38 cellular contexts compared by ENCODE assay signal in the genomic region with DNA sequence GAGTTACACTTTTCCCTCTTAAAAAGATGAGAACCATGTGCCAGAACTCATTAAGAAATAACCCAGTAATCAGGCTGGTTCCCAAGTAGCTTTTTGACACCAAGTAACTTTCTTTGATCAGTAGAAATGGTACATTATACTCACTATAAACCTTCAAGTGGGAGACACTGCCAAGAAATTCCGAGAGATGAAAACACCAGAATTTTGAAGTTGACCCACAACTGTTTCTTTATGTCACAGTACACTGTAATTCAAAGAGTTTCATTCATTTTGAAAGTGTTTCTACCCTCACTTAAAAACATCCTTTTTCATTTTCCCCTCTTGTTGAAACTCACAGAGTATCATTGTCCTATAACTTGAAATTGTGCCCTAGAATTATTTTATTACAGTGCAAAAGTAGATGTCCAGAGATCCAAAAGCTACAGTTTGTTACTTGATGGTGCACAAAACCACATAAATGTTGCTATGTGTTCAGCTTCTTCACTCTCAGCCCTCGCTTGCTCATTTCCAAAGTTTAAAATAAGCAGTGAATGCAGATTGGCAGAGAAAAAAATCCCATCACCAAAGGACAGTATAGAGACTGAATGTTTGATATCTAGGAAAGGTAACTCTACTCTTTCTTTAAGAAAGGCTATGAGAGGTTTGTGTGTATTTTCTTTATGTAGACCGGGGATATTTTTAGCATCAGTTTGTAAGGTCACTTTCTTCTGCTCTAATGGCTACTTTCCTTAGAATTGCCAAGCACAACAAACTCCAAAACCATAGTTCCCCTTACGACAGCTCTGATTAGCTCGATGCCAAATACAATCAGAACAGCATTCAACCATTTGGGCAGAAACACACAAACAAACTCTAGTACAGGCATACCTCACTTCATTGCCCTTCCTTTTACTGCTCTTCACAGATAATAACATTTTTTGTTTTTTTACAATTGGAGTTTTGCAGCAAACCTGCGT.
DNase-seq lines count a peak whose midpoint lies in the region; ATAC-seq, FAIRE-seq and TF ChIP-seq lines count a peak whose summit lies in the region.
"Had no signal": no experiment of that assay in that cellular context is flagged by ENCODE, and none has a peak within 500 bp of the region (broad histone marks: within the 10 kb centered on the region; RNA-seq: fewer than 3 reads in every experiment).

No MANE protein-coding gene starts in this region.

- no TSS peak for BruUV-seq in mammary epithelial cell (replicated peaks; lab: Mats Ljungman, UMichigan)

- no peaks in the 10 kb centered on the region for H3K9me1 ChIP-seq in keratinocyte (ENCODE audit: control insufficient read depth, extremely low read depth, insufficient read depth, low read length)

- no peaks in the 10 kb centered on the region for H3K79me2 ChIP-seq in mammary epithelial cell (ENCODE audit: insufficient read depth, low read length)
- H3K79me2 ChIP-seq in keratinocyte (ENCODE audit: control insufficient read depth, insufficient read depth, low read length): no peaks in the 10 kb centered on the region
- H3K79me2 ChIP-seq: parathyroid adenoma had no signal

- TF ChIP-seq POLR2A in heart left ventricle (IDR thresholded peaks at IDR 0.05): no peak
- TF ChIP-seq POLR2A in testis (IDR thresholded peaks at IDR 0.05): no peak

- 57 to 68% (median 64%) methylated on average over 6 of the region's 6 CpGs for WGBS in heart left ventricle, 4 donors
- WGBS in mammary epithelial cell (ENCODE audit: low coverage, missing lambda C conversion rate): 85% methylated on average over 6 of the region's 6 CpGs
- WGBS in testis, 2 donors: 45 to 50% methylated on average over 6 of the region's 6 CpGs

- intact Hi-C loops in left ventricle myocardium inferior (cut with micrococcal nuclease): no loop called here
- intact Hi-C loops in heart left ventricle (cut with DNase I): no loop called here
- intact Hi-C loops in mammary epithelial cell (cut with micrococcal nuclease): no loop called here
- intact Hi-C loops in testis (cut with DNase I; ENCODE audit: low total_unique reads): no loop called here

- H3K4me1 ChIP-seq in left ventricle myocardium inferior (peaks cover 59% of the 10 kb centered on the region), heart left ventricle (peaks cover 0 to 58% (median 30%) of the 10 kb centered on the region in 12 donors), mammary epithelial cell (ENCODE audit: insufficient read depth, low read length) (peaks cover 47% of the 10 kb centered on the region), keratinocyte (ENCODE audit: control insufficient read depth, extremely low read depth, insufficient read depth, low read length) (peaks cover 50% of the 10 kb centered on the region), testis (peaks cover 32% of the 10 kb centered on the region)

- in situ Hi-C loops in mammary epithelial cell (cut with MboI; ENCODE audit: low sequenced_read_pairs in 2 of 2): no loop called here

- H3K4me2 ChIP-seq in mammary epithelial cell (ENCODE audit: insufficient read depth, low read depth, low read length): no peak overlapping the region
- no peak overlapping the region for H3K4me2 ChIP-seq in keratinocyte (ENCODE audit: control insufficient read depth, extremely low read depth, insufficient read depth, low read depth, low read length)

- H3K27me3 ChIP-seq in left ventricle myocardium inferior (ENCODE audit: low read depth) (no peaks in the 10 kb centered on the region), heart left ventricle (no peaks in the 10 kb centered on the region), mammary epithelial cell (ENCODE audit: insufficient read depth, low read length) (no peaks in the 10 kb centered on the region), keratinocyte (ENCODE audit: control insufficient read depth, extremely low read depth, insufficient read depth, low read length) (no peaks in the 10 kb centered on the region), testis (no peaks in the 10 kb centered on the region)
- H3K27me3 ChIP-seq: thyroid gland, vagina had no signal

- H4K20me1 ChIP-seq in mammary epithelial cell (ENCODE audit: insufficient read depth, low read length) (no peaks in the 10 kb centered on the region), keratinocyte (ENCODE audit: control insufficient read depth, extremely low read depth, insufficient read depth, low read length) (no peaks in the 10 kb centered on the region)

- peak overlapping the region; percentile 0 for H3K27ac ChIP-seq in left ventricle myocardium inferior (replicated peaks)
- peak overlapping the region in 3 of 12 donors; percentile 5 to 19 (median 5) for H3K27ac ChIP-seq in heart left ventricle
- H3K27ac ChIP-seq in mammary epithelial cell (ENCODE audit: insufficient read depth, low read depth, low read length): peak overlapping the region; percentile 95
- H3K27ac ChIP-seq in keratinocyte (ENCODE audit: control insufficient read depth, insufficient read depth, low read length): no peak overlapping the region
- H3K27ac ChIP-seq in testis: peak overlapping the region; percentile 31 to 32
- H3K27ac ChIP-seq: parathyroid adenoma, thyroid gland, vagina had no signal

- H3K27me3 Mint-ChIP-seq in T-helper 17 cell: peaks cover 38% of the 10 kb centered on the region

- TF ChIP-seq CTCF in left ventricle myocardium inferior (IDR thresholded peaks at IDR 0.05; ENCODE audit: borderline replicate concordance) (no peak), heart left ventricle (IDR thresholded peaks at IDR 0.05) (no peak), mammary epithelial cell (conservative IDR thresholded peaks at IDR 0.05 in 1 of 2, IDR thresholded peaks at IDR 0.05 in 1 of 2; ENCODE audit: extremely low read depth in 1 of 2, insufficient read depth in 1 of 2, low read depth in 1 of 2, low read length in 2 of 2) (no peak), keratinocyte (optimal IDR thresholded peaks at IDR 0.05 in 1 of 3, IDR thresholded peaks at IDR 0.05 in 1 of 3, conservative IDR thresholded peaks at IDR 0.05 in 1 of 3; ENCODE audit: extremely low read depth in 1 of 3, insufficient read depth in 2 of 3, low read length in 3 of 3) (no peak), testis (IDR thresholded peaks at IDR 0.05) (no peak)

- peak overlapping the region; percentile 9 for H2AFZ ChIP-seq in mammary epithelial cell (ENCODE audit: low read depth, low read length)
- H2AFZ ChIP-seq in keratinocyte (ENCODE audit: control insufficient read depth, low read length): no peak overlapping the region
- H2AFZ ChIP-seq: parathyroid adenoma had no signal

- peaks cover 6% of the 10 kb centered on the region for H3K36me3 Mint-ChIP-seq in T-helper 17 cell (ENCODE audit: low read depth)
- H3K36me3 Mint-ChIP-seq: activated naive CD8-positive, alpha-beta T cell treated with anti-CD3 and anti-CD28 coated beads, Interleukin-2, amount 10 ng/mL, durations not matched to agents 7 days and 5 days; CD4-positive, CD25-positive, alpha-beta regulatory T cell; immature natural killer cell had no signal

- H3K36me3 ChIP-seq in left ventricle myocardium inferior (no peaks in the 10 kb centered on the region), heart left ventricle (no peaks in the 10 kb centered on the region), mammary epithelial cell (ENCODE audit: insufficient read depth, low read length) (no peaks in the 10 kb centered on the region), keratinocyte (ENCODE audit: control insufficient read depth in 2 of 2, extremely low read depth in 1 of 2, insufficient read depth in 2 of 2, low read length in 2 of 2) (no peaks in the 10 kb centered on the region), testis (ENCODE audit: low read depth, missing control alignments) (no peaks in the 10 kb centered on the region)
- H3K36me3 ChIP-seq: thyroid gland, vagina had no signal

- no peak overlapping the region for H3K4me3 Mint-ChIP-seq in T-helper 17 cell
- H3K4me3 Mint-ChIP-seq: activated CD8-positive, alpha-beta T cell treated with anti-CD3 and anti-CD28 coated beads, Interleukin-2, amount 10 ng/mL, durations not matched to agents 7 days and 5 days; activated naive CD8-positive, alpha-beta T cell treated with anti-CD3 and anti-CD28 coated beads, Interleukin-2, amount 10 ng/mL, durations not matched to agents 7 days and 5 days; CD4-positive, CD25-positive, alpha-beta regulatory T cell; immature natural killer cell; neural crest cell had no signal

- CTCF ChIA-PET in mammary epithelial cell (lab: Charles Lee; ENCODE audit: low non-redundant PET): interaction anchor here (0.6 kb wide), 1 partner anchor 9 kb away, joined by 7 read pairs; no protein-coding TSS in a partner anchor

- peak; percentile 5 for FAIRE-seq in keratinocyte (lab: Jason Lieb, UNC)
- FAIRE-seq: endothelial cell of umbilical vein, HTR-8/SVneo, K562, small intestine had no signal

- no peak overlapping the region for H3K27ac Mint-ChIP-seq in T-helper 17 cell
- H3K27ac Mint-ChIP-seq: activated CD8-positive, alpha-beta T cell treated with anti-CD3 and anti-CD28 coated beads, Interleukin-2, amount 10 ng/mL, durations not matched to agents 7 days and 5 days; activated naive CD8-positive, alpha-beta T cell treated with anti-CD3 and anti-CD28 coated beads, Interleukin-2, amount 10 ng/mL, durations not matched to agents 7 days and 5 days; CD4-positive, CD25-positive, alpha-beta regulatory T cell; immature natural killer cell had no signal

- ATAC-seq in heart left ventricle (no peak), GM18519 (IDR thresholded peaks at IDR 0.05; ENCODE audit: low FRiP score, unreplicated experiment) (no peak), T-helper 17 cell (no peak)
- ATAC-seq: activated CD8-positive, alpha-beta T cell treated with anti-CD3 and anti-CD28 coated beads, Interleukin-2, amount 10 ng/mL, durations not matched to agents 7 days and 5 days; K562; Panc1 had no signal

- no peak overlapping the region for H3K9ac ChIP-seq in mammary epithelial cell (ENCODE audit: insufficient read depth, low read length)
- no peak overlapping the region for H3K9ac ChIP-seq in keratinocyte (ENCODE audit: control insufficient read depth, extremely low read depth, insufficient read depth, low read length)
- H3K9ac ChIP-seq: parathyroid adenoma had no signal

- DNase-seq in left ventricle myocardium inferior (no peak), heart left ventricle (no peak), mammary epithelial cell (no peak), keratinocyte (ENCODE audit: low read depth, low spot score) (no peak), testis (no peak), NCI-H446 (lab: John Stamatoyannopoulos, UW) (no peak), T-helper 17 cell (no peak)
- DNase-seq: activated CD4-positive, alpha-beta T cell treated with anti-CD3 and anti-CD28 coated beads for 4 hours; activated CD8-positive, alpha-beta T cell treated with anti-CD3 and anti-CD28 coated beads, Interleukin-2, amount 10 ng/mL, durations not matched to agents 7 days and 5 days; activated gamma-delta T cell treated with Interleukin-2 at 50 U/mL for 16 hours; activated naive CD8-positive, alpha-beta T cell treated with anti-CD3 and anti-CD28 coated beads, Interleukin-2, amount 10 ng/mL, durations not matched to agents 7 days and 5 days; activated T-cell treated with anti-CD3 and anti-CD28 coated beads for 4 hours; AML-193; aorta; Calu3; CD4-positive, CD25-positive, alpha-beta regulatory T cell; central memory CD4-positive, alpha-beta T cell; DND-41; GF-D8; GOT3; immature natural killer cell; mesenchymal stem cell; NCI-H1105; NCI-H187; NCI-H2171 treated with DMSO at 0.1 percent for 48 hours; NCI-H526 treated with DMSO at 0.1 percent for 48 hours; SHP77 treated with DMSO at 0.1 percent for 48 hours; small intestine; stimulated activated naive CD4-positive, alpha-beta T cell treated with Interleukin-2 at 50 U/mL for 16 hours; thyroid gland had no signal

- no peaks in the 10 kb centered on the region for H3K4me1 Mint-ChIP-seq in T-helper 17 cell
- H3K4me1 Mint-ChIP-seq: activated naive CD8-positive, alpha-beta T cell treated with anti-CD3 and anti-CD28 coated beads, Interleukin-2, amount 10 ng/mL, durations not matched to agents 7 days and 5 days; CD4-positive, CD25-positive, alpha-beta regulatory T cell; immature natural killer cell had no signal

- dilution Hi-C loops in mammary epithelial cell (cut with HindIII; ENCODE audit: low sequenced_read_pairs): no loop called here
- dilution Hi-C loops in keratinocyte (cut with MboI; ENCODE audit: extremely low pct_ligation_motif_present, low sequenced_read_pairs): no loop called here

- H3K9me3 ChIP-seq in left ventricle myocardium inferior (replicated peaks) (peaks cover 7% of the 10 kb centered on the region), heart left ventricle (peaks cover 0 to 5% (median 0%) of the 10 kb centered on the region in 12 donors), mammary epithelial cell (replicated peaks; ENCODE audit: insufficient read depth, low read length) (no peaks in the 10 kb centered on the region), keratinocyte (ENCODE audit: control insufficient read depth, low read depth, low read length) (no peaks in the 10 kb centered on the region), testis (no peaks in the 10 kb centered on the region), T-helper 17 cell (ENCODE audit: control insufficient read depth, low read length, poor library complexity, severe bottlenecking) (no peaks in the 10 kb centered on the region)
- H3K9me3 ChIP-seq: thyroid gland, vagina had no signal

- H3K4me3 ChIP-seq in left ventricle myocardium inferior (no peak overlapping the region), heart left ventricle (no peak overlapping the region), mammary epithelial cell (replicated peaks in 1 of 3; ENCODE audit: insufficient read depth in 1 of 3, low read depth in 2 of 3, low read length in 3 of 3) (no peak overlapping the region), keratinocyte (ENCODE audit: control insufficient read depth in 2 of 3, extremely low read depth in 1 of 3, insufficient read depth in 2 of 3, low read depth in 1 of 3, low read length in 3 of 3) (no peak overlapping the region), testis (no peak overlapping the region)
- H3K4me3 ChIP-seq: K562, thyroid gland, vagina had no signal
